Comparison of ENCODE assay signal across 1 cellular context in genomic region chr1:11376981-11377583, GRCh38.
TF ChIP-seq lines count a peak whose summit lies in the region.

No MANE protein-coding gene starts in this region.

TF ChIP-seq in GM23338, 12 proteins besides CTCF, POLR2A, EP300 and RAD21 (continued from another document):
- TF ChIP-seq JUNB (IDR thresholded peaks at IDR 0.05; ENCODE audit: unreplicated experiment), result no peak
- no peak for TF ChIP-seq EZH2phosphoT487 (IDR thresholded peaks at IDR 0.05; ENCODE audit: unreplicated experiment)
